Comparison of ENCODE assay signal across 16 cellular contexts in the genomic region with DNA sequence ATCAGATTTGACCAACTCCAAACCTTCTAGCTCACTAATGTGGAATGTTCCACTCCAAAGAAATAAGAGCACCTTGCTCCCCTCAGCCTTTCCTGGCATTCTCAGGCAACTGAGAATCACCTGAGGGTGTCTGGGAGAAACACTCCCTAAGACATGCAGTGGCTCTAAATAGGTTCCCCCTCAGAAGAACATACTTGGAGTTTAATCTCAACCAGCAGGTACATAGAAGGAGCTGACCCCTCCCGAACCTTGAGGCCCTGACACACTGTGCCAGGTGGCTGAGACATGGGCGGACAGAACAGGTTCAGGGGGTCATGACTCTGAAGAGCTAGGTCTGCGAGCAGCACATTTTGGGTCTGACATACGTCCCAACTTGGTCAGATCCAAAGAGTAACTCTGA.
A peak's percentile ranks its signal among the peaks of the same experiment; 100 is the strongest.
DNase-seq lines count a peak whose midpoint lies in the region; ATAC-seq and TF ChIP-seq lines count a peak whose summit lies in the region.
"Had no signal": no experiment of that assay in that cellular context is flagged by ENCODE, and none has a peak within 500 bp of the region (broad histone marks: within the 10 kb centered on the region; RNA-seq: fewer than 3 reads in every experiment).

No MANE protein-coding gene starts in this region.

- H3K9me3 ChIP-seq in ES-I3 (ENCODE audit: control insufficient read depth, insufficient read depth, low read length) (no peaks in the 10 kb centered on the region; the same call in 1 of the 2 replicates), NT2/D1 (ENCODE audit: insufficient read depth, low read length) (peaks cover 10% of the 10 kb centered on the region)
- H3K9me3 ChIP-seq: A549 had no signal

- H3K36me3 Mint-ChIP-seq in progenitor cell of endocrine pancreas (ENCODE audit: insufficient read depth), result peaks cover 9% of the 10 kb centered on the region
- H3K36me3 Mint-ChIP-seq in type B pancreatic cell, result no peaks in the 10 kb centered on the region

- H3K4me1 Mint-ChIP-seq in progenitor cell of endocrine pancreas (ENCODE audit: low read depth) (peaks cover 42% of the 10 kb centered on the region), type B pancreatic cell (ENCODE audit: unreplicated experiment) (peaks cover 3% of the 10 kb centered on the region)

- peak overlapping the region; percentile 98 for H3K27ac Mint-ChIP-seq in progenitor cell of endocrine pancreas
- no peak overlapping the region for H3K27ac Mint-ChIP-seq in type B pancreatic cell

- ATAC-seq in HG03108 (IDR thresholded peaks at IDR 0.05; ENCODE audit: unreplicated experiment) (no peak), HG02642 (IDR thresholded peaks at IDR 0.05; ENCODE audit: poor library complexity, unreplicated experiment) (no peak)
- ATAC-seq: A549, SK-N-SH treated with all-trans-retinoic acid at 6 μM for 48 hours had no signal

- H3K27me3 ChIP-seq in NT2/D1 (ENCODE audit: insufficient read depth, insufficient read length), result no peaks in the 10 kb centered on the region

- peak overlapping the region; percentile 37 for H3K4me3 ChIP-seq in NT2/D1 (ENCODE audit: insufficient read length, low read depth)
- peak overlapping the region; percentile 14 for H3K4me3 ChIP-seq in iPS-11a (ENCODE audit: low read depth, low read length)
- H3K4me3 ChIP-seq: A549 had no signal

- no peak for TF ChIP-seq CTCF in progenitor cell of endocrine pancreas (IDR thresholded peaks at IDR 0.05; ENCODE audit: unreplicated experiment)
- TF ChIP-seq CTCF in type B pancreatic cell (conservative IDR thresholded peaks at IDR 0.05), result no peak

- DNase-seq in NT2/D1 (ENCODE audit: low read depth, low spot score), result no peak
- no peak for DNase-seq in progenitor cell of endocrine pancreas (ENCODE audit: low spot score, unreplicated experiment)
- DNase-seq in type B pancreatic cell (ENCODE audit: extremely low spot score, unreplicated experiment), result no peak
- no peak for DNase-seq in central memory CD4-positive, alpha-beta T cell
- DNase-seq: DND-41, KBM-7, NCI-H1105, NCI-H187, NCI-H2171, SHP77 had no signal

- H3K4me3 Mint-ChIP-seq in progenitor cell of endocrine pancreas (ENCODE audit: low read depth) (peak overlapping the region; percentile 65), type B pancreatic cell (no peak overlapping the region)

- H3K9ac ChIP-seq in ES-I3 (ENCODE audit: low read depth, low read length) (peak overlapping the region; percentile 37; the same call in 1 of the 2 replicates), NT2/D1 (ENCODE audit: insufficient read length, low read depth) (peak overlapping the region; percentile 21)

- H3K27me3 Mint-ChIP-seq in progenitor cell of endocrine pancreas (no peaks in the 10 kb centered on the region), type B pancreatic cell (no peaks in the 10 kb centered on the region)

- H3K36me3 ChIP-seq in ES-I3 (ENCODE audit: insufficient read depth, low read length), result no peaks in the 10 kb centered on the region
- no peaks in the 10 kb centered on the region for H3K36me3 ChIP-seq in NT2/D1 (ENCODE audit: insufficient read depth, insufficient read length, low read length)

- H3K9me3 Mint-ChIP-seq in progenitor cell of endocrine pancreas (ENCODE audit: low read depth) (no peaks in the 10 kb centered on the region), type B pancreatic cell (no peaks in the 10 kb centered on the region)

- H3K4me1 ChIP-seq in ES-I3 (ENCODE audit: insufficient read depth, low read length) (peaks cover 24% of the 10 kb centered on the region; the same call in 1 of the 2 replicates), NT2/D1 (ENCODE audit: insufficient read depth, insufficient read length) (no peaks in the 10 kb centered on the region)
- H3K4me1 ChIP-seq: A549 had no signal
